In genomic region chr7:103348959-103349358, GRCh38 we compare ENCODE assay signal across 9 cellular contexts. TPM values are rescaled to one million over a fixed set of nuclear protein-coding genes. Genes with fewer than 3 reads are reported as not detected.
DNase-seq lines count a peak whose midpoint lies in the region; ATAC-seq, FAIRE-seq and TF ChIP-seq lines count a peak whose summit lies in the region.
"Had no signal": no experiment of that assay in that cellular context is flagged by ENCODE, and none has a peak within 500 bp of the region (broad histone marks: within the 10 kb centered on the region; RNA-seq: fewer than 3 reads in every experiment).

No MANE protein-coding gene starts in this region.

- H3K4me2 ChIP-seq in DOHH2 (ENCODE audit: low read length) (peak overlapping the region; percentile 72), OCI-LY7 (ENCODE audit: low read length) (peak overlapping the region; percentile 91)

- H3K27ac ChIP-seq in DOHH2 (ENCODE audit: low read depth, low read length) = no peak overlapping the region
- no peak overlapping the region for H3K27ac ChIP-seq in OCI-LY7 (ENCODE audit: low read depth, low read length, poor library complexity, severe bottlenecking)
- no peak overlapping the region for H3K27ac ChIP-seq in effector memory CD4-positive, alpha-beta T cell (ENCODE audit: insufficient read depth, low read length, poor library complexity, severe bottlenecking)
- H3K27ac ChIP-seq in neutrophil = peak overlapping the region; percentile 81
- H3K27ac ChIP-seq in pancreas = no peak overlapping the region

- H3K4me3 ChIP-seq in DOHH2 (ENCODE audit: low read length) (peak overlapping the region; percentile 85), OCI-LY7 (ENCODE audit: low read depth, low read length, poor library complexity, severe bottlenecking) (peak overlapping the region; percentile 85), neutrophil (ENCODE audit: low read depth in 1 of 2, low read length in 1 of 2) (peak overlapping the region in 1 of 2 experiments; percentile 70), pancreas (peak overlapping the region in 2 of 4 donors; percentile 74 to 75)
- H3K4me3 ChIP-seq in effector memory CD4-positive, alpha-beta T cell (ENCODE audit: insufficient read depth, low read depth, low read length, poor library complexity, severe bottlenecking) = peak overlapping the region; percentile 80

- H3K36me3 ChIP-seq in DOHH2 (ENCODE audit: control insufficient read depth, low read length) = peaks cover 55% of the 10 kb centered on the region
- H3K36me3 ChIP-seq in OCI-LY7 (ENCODE audit: insufficient read depth, low read length) = peaks cover 46% of the 10 kb centered on the region
- H3K36me3 ChIP-seq in effector memory CD4-positive, alpha-beta T cell (ENCODE audit: control insufficient read depth, insufficient read depth, low read length) = no peaks in the 10 kb centered on the region
- H3K36me3 ChIP-seq in neutrophil = no peaks in the 10 kb centered on the region
- H3K36me3 ChIP-seq in pancreas = peaks cover 0 to 5% (median 0%) of the 10 kb centered on the region in 3 donors

- DNase-seq in OCI-LY7 (ENCODE audit: low spot score) = no peak
- no peak for DNase-seq in effector memory CD4-positive, alpha-beta T cell
- DNase-seq in retina = no peak
- DNase-seq in pancreas = no peak
- DNase-seq in KG1 (lab: John Stamatoyannopoulos, UW) = no peak
- DNase-seq: cortex of kidney had no signal

- H3K9me2 ChIP-seq in DOHH2 (replicated peaks; ENCODE audit: control insufficient read depth, low read length) (no peaks in the 10 kb centered on the region), OCI-LY7 (ENCODE audit: insufficient read depth, low read length) (no peaks in the 10 kb centered on the region)

- ATAC-seq in GM21528 (IDR thresholded peaks at IDR 0.05; ENCODE audit: low FRiP score, unreplicated experiment) (no peak), pancreas (no peak)

- H4K20me1 ChIP-seq in DOHH2 (ENCODE audit: control insufficient read depth, insufficient read depth, low read depth, low read length) = peaks cover 4% of the 10 kb centered on the region; the same call in 1 of the 2 replicates
- H4K20me1 ChIP-seq in OCI-LY7 (ENCODE audit: insufficient read depth, low read length) = peaks cover 24% of the 10 kb centered on the region

- BruUV-seq in OCI-LY7 (replicated peaks; lab: Mats Ljungman, UMichigan) = no TSS peak

- CTCF ChIA-PET in OCI-LY7 (lab: Charles Lee; ENCODE audit: unreplicated experiment) = no interaction called here

- H3K4me1 ChIP-seq in DOHH2 (ENCODE audit: control insufficient read depth, low read length) (peaks cover 43% of the 10 kb centered on the region), OCI-LY7 (ENCODE audit: insufficient read depth, low read length, poor library complexity, severe bottlenecking) (peaks cover 38% of the 10 kb centered on the region), neutrophil (ENCODE audit: control insufficient read depth in 1 of 2, insufficient read depth in 1 of 2, low read depth in 1 of 2, low read length in 1 of 2) (peaks cover 39 to 40% of the 10 kb centered on the region in 2 experiments), pancreas (peaks cover 0 to 29% (median 9%) of the 10 kb centered on the region in 3 donors)
- peaks cover 14% of the 10 kb centered on the region for H3K4me1 ChIP-seq in effector memory CD4-positive, alpha-beta T cell (ENCODE audit: control insufficient read depth, insufficient read depth, low read length, poor library complexity, severe bottlenecking)

- POLR2A ChIA-PET in OCI-LY7 (lab: Charles Lee) = interaction anchor here (0.7 to 1.4 kb wide), 2 partner anchors 11 to 12 kb away, joined by 4 to 6 read pairs; no protein-coding TSS in a partner anchor

- H2AFZ ChIP-seq in OCI-LY7 (ENCODE audit: low read length) = no peak overlapping the region

- FAIRE-seq in pancreas (lab: Jason Lieb, UNC) = no peak

- H3K27me3 ChIP-seq in DOHH2 (ENCODE audit: control insufficient read depth, low read length) (no peaks in the 10 kb centered on the region), neutrophil (no peaks in the 10 kb centered on the region), pancreas (no peaks in the 10 kb centered on the region)
- H3K27me3 ChIP-seq in effector memory CD4-positive, alpha-beta T cell (replicated peaks; ENCODE audit: control insufficient read depth, insufficient read depth, low read length, poor library complexity, severe bottlenecking) = no peaks in the 10 kb centered on the region

- TF ChIP-seq CTCF in DOHH2 (IDR thresholded peaks at IDR 0.05; ENCODE audit: low read depth, low read length, poor library complexity, severe bottlenecking) (no peak), OCI-LY7 (conservative IDR thresholded peaks at IDR 0.05; ENCODE audit: low read length) (no peak), neutrophil (IDR thresholded peaks at IDR 0.05) (no peak), pancreas (IDR thresholded peaks at IDR 0.05) (no peak)

- no peaks in the 10 kb centered on the region for H3F3A ChIP-seq in DOHH2 (ENCODE audit: control insufficient read depth, insufficient read depth)

- H3K79me2 ChIP-seq in DOHH2 (ENCODE audit: control insufficient read depth, low read length) (peaks cover 86% of the 10 kb centered on the region), OCI-LY7 (ENCODE audit: insufficient read depth, low read depth, low read length) (peaks cover 91% of the 10 kb centered on the region)

- no peaks in the 10 kb centered on the region for H3K9me3 ChIP-seq in DOHH2 (ENCODE audit: control insufficient read depth, insufficient read depth, low read length)
- no peaks in the 10 kb centered on the region for H3K9me3 ChIP-seq in OCI-LY7 (ENCODE audit: low read length)
- no peaks in the 10 kb centered on the region for H3K9me3 ChIP-seq in effector memory CD4-positive, alpha-beta T cell (ENCODE audit: control insufficient read depth, low read length)
- H3K9me3 ChIP-seq in neutrophil = no peaks in the 10 kb centered on the region
- no peaks in the 10 kb centered on the region for H3K9me3 ChIP-seq in pancreas

- intact Hi-C loops in OCI-LY7 (cut with micrococcal nuclease; ENCODE audit: unreplicated experiment) (no loop called here), pancreas (cut with DNase I) (no loop called here)

- 17 to 19% methylated on average over 2 of the region's 2 CpGs for WGBS in pancreas, 2 donors

RNA-seq across cellular contexts. Expression of gene PSMC2, which starts 1.5 kb away (rescaled TPM):
- total RNA-seq in OCI-LY7 (2014; rRNA removed; shearing (Covaris generic)) = 77.7 and 95.2 TPM in 2 replicates
- total RNA-seq in OCI-LY7 (2022) = 120 and 129 TPM in 2 replicates
- 10 to 100 TPM; 17.7 to 45.8 (median 35.7) TPM for total RNA-seq in pancreas
- 10 to 100 TPM; 31.3 to 58.8 TPM for polyA plus RNA-seq in pancreas

RNA-seq across cellular contexts. Expression of gene DNAJC2, which starts 4.4 kb away (rescaled TPM):
- total RNA-seq in OCI-LY7 (2014; rRNA removed; shearing (Covaris generic)) = 38.6 and 39.6 TPM in 2 replicates
- total RNA-seq in OCI-LY7 (2022) (49.1 and 53.5 TPM in 2 replicates), pancreas (10 to 100 TPM in 4 of 6 donors, 1 to 10 TPM in 2; 8.1 to 12.8 (median 10.9) TPM)
- polyA plus RNA-seq in pancreas = 10 to 100 TPM; 16.1 to 24.4 TPM

RNA-seq across cellular contexts. Expression of gene PMPCB, which starts 51.7 kb away (rescaled TPM):
- total RNA-seq in OCI-LY7 (2014; rRNA removed; shearing (Covaris generic)) = 48.5 and 57.5 TPM in 2 replicates
- total RNA-seq in OCI-LY7 (2022) (94.1 and 95.9 TPM in 2 replicates), pancreas (10 to 100 TPM; 27.8 to 40.1 (median 30.9) TPM)
- 10 to 100 TPM; 20.8 to 44.7 TPM for polyA plus RNA-seq in pancreas
